8 cellular contexts compared by ENCODE assay signal in genomic region chr17:19867654-19868395, GRCh38. TPM values are rescaled to one million over a fixed set of nuclear protein-coding genes. Genes with fewer than 3 reads are reported as not detected.
DNase-seq lines count a peak whose midpoint lies in the region; ATAC-seq and TF ChIP-seq lines count a peak whose summit lies in the region.

Gene ULK2, minus strand, starts transcription at chr17:19867936. Its CDS starts 519 bp downstream, at chr17:19867417.

- H3K36me3 ChIP-seq in gastrocnemius medialis = peaks cover 0 to 10% of the 10 kb centered on the region in 2 donors

- DNase-seq in activated T-cell treated with anti-CD3 and anti-CD28 coated beads for 1 hour (ENCODE audit: low read depth) (peak; percentile 38), HPDE6-E6E7 (ENCODE audit: extremely low spot score) (peak; percentile 48), T-helper 2 cell (peak; percentile 7 to 80 (median 11)), caudate nucleus (lab: John Stamatoyannopoulos, UW) (peak in 52 of 61 donors; percentile 16 to 83 (median 53)), iPS-NIHi11 (ENCODE audit: low spot score) (peak; percentile 84), gastrocnemius medialis (peak in 1 of 2 donors; percentile 32)
- no peak for DNase-seq in activated T-cell treated with anti-CD3 and anti-CD28 coated beads, Interleukin-2, amount 50 U/mL, for 48 hours

- ATAC-seq in gastrocnemius medialis (peak; percentile 67 to 74), GM18517 (IDR thresholded peaks at IDR 0.05; ENCODE audit: unreplicated experiment) (no peak)

- H3K9me3 ChIP-seq in gastrocnemius medialis = no peaks in the 10 kb centered on the region

- in situ Hi-C loops in gastrocnemius medialis (cut with MboI; ENCODE audit: low sequenced_read_pairs in 4 of 4) = no loop called here

- H3K4me1 ChIP-seq in gastrocnemius medialis = peaks cover 0 to 9% of the 10 kb centered on the region in 2 donors

- peak within 1 kb of the TSS; percentile 73 for H3K27ac ChIP-seq in caudate nucleus (ENCODE audit: low read depth, low read length)
- peak within 1 kb of the TSS; percentile 41 to 76 (median 70) for H3K27ac ChIP-seq in gastrocnemius medialis

- intact Hi-C loops in gastrocnemius medialis (cut with DNase I; ENCODE audit: low total_unique reads) = no loop called here

- peak; percentile 73 to 85 for TF ChIP-seq POLR2A in gastrocnemius medialis (IDR thresholded peaks at IDR 0.05)

- H3K27me3 ChIP-seq in gastrocnemius medialis = no peaks in the 10 kb centered on the region

- no peak for TF ChIP-seq CTCF in gastrocnemius medialis (IDR thresholded peaks at IDR 0.05 in 4 of 5, conservative IDR thresholded peaks at IDR 0.05 in 1 of 5)

- peak within 1 kb of the TSS; percentile 61 to 74 (median 69) for H3K4me3 ChIP-seq in gastrocnemius medialis

RNA-seq across cellular contexts. Expression of gene ULK2, which starts in this region (rescaled TPM):
- total RNA-seq in gastrocnemius medialis = 10 to 100 TPM in 3 of 4 donors, 1 to 10 TPM in 1; 7.4 to 20.4 (median 14.2) TPM

Comparison
In these comparisons a context has a peak if more than half of its experiments do, and no peak if none do; other contexts are left out.
1. DNase-seq: peak in activated T-cell treated with anti-CD3 and anti-CD28 coated beads for 1 hour (single experiment), HPDE6-E6E7 (single experiment), T-helper 2 cell (5 of 5), caudate nucleus (52 of 61) and iPS-NIHi11 (single experiment); none in activated T-cell treated with anti-CD3 and anti-CD28 coated beads, Interleukin-2, amount 50 U/mL, for 48 hours (0 of 2).